ENCODE assay signal across 20 cellular contexts in the genomic region with DNA sequence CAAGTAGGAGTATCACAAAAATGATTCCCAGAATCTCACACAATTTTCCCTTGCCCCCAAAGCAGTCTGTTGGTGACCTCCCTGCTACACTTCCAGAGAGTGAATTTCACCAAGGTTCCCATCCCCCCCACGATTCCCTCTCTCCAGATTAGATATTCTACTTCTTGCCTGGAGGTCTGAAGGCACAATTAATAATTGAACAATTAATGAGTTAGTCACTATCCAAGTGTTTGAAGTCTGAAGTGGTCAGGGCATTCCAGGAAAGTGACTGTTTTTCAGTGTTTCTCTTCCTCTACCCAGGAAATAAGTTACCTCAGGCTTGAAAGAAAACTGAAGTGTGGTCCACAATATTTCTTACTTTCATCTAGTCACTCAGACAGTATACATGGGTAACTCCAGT. TPM values are rescaled to one million over a fixed set of nuclear protein-coding genes. Genes with fewer than 3 reads are reported as not detected.
DNase-seq lines count a peak whose midpoint lies in the region; ATAC-seq, FAIRE-seq and TF ChIP-seq lines count a peak whose summit lies in the region.
"Had no signal": no experiment of that assay in that cellular context is flagged by ENCODE, and none has a peak within 500 bp of the region (broad histone marks: within the 10 kb centered on the region; RNA-seq: fewer than 3 reads in every experiment).

No MANE protein-coding gene starts in this region.

- 0 out of 2 replicates have a peak overlapping the region, but pooled peaks have one; percentile 73 for H3K27ac ChIP-seq in PC-9
- no peak overlapping the region for H3K27ac ChIP-seq in fibroblast of lung (ENCODE audit: insufficient read depth, low read length)
- H3K27ac ChIP-seq in pancreas = peak overlapping the region in 3 of 4 donors; percentile 3 to 83 (median 80)
- no peak overlapping the region for H3K27ac ChIP-seq in suprapubic skin
- H3K27ac ChIP-seq: HL-60 had no signal

- H3K27me3 ChIP-seq in PC-9 (ENCODE audit: insufficient read depth, low read depth) (no peaks in the 10 kb centered on the region), fibroblast of lung (ENCODE audit: control insufficient read depth, insufficient read depth, low read length) (no peaks in the 10 kb centered on the region), pancreas (no peaks in the 10 kb centered on the region), suprapubic skin (no peaks in the 10 kb centered on the region)
- H3K27me3 ChIP-seq: heart left ventricle, Peyer's patch had no signal

- peaks cover 21% of the 10 kb centered on the region; the same call in 1 of the 2 replicates for H3F3A ChIP-seq in PC-9 (ENCODE audit: insufficient read depth, low read depth)

- in situ Hi-C loops in ACHN (cut with HindIII; ENCODE audit: low pct_ligation_motif_present, low pct_unique_long_range_greater_than_20kb, low sequenced_read_pairs) = no loop called here

- ATAC-seq in pancreas = peak in 1 of 4 donors; percentile 11
- no peak for ATAC-seq in GM19467 (IDR thresholded peaks at IDR 0.05; ENCODE audit: unreplicated experiment)
- ATAC-seq in GM18502 (IDR thresholded peaks at IDR 0.05; ENCODE audit: poor library complexity, unreplicated experiment) = no peak

- H4K20me1 ChIP-seq in PC-9 (ENCODE audit: insufficient read depth) (no peaks in the 10 kb centered on the region), fibroblast of lung (ENCODE audit: control insufficient read depth, extremely low read depth, insufficient read depth, low read length) (no peaks in the 10 kb centered on the region)

- POLR2A ChIA-PET in PC-9 (lab: Charles Lee; ENCODE audit: unreplicated experiment) = no interaction called here

- no peak overlapping the region for H3K9ac ChIP-seq in fibroblast of lung (ENCODE audit: insufficient read depth, low read length)

- no peak overlapping the region for H2AFZ ChIP-seq in PC-9
- H2AFZ ChIP-seq in fibroblast of lung (ENCODE audit: low read length) = no peak overlapping the region

- no peak for FAIRE-seq in pancreas (lab: Jason Lieb, UNC)
- FAIRE-seq: endometrium had no signal

- no peak for TF ChIP-seq POLR2A in suprapubic skin (IDR thresholded peaks at IDR 0.05)

- H3K79me2 ChIP-seq in PC-9 (ENCODE audit: low read depth) = no peaks in the 10 kb centered on the region
- no peaks in the 10 kb centered on the region for H3K79me2 ChIP-seq in fibroblast of lung (ENCODE audit: control insufficient read depth, insufficient read depth, low read length)

- intact Hi-C loops in PC-9 (cut with micrococcal nuclease; ENCODE audit: unreplicated experiment) = no loop called here
- intact Hi-C loops in pancreas (cut with DNase I) = no loop called here

- CTCF ChIA-PET in PC-9 (lab: Charles Lee) = no interaction called here

- H3K4me1 ChIP-seq in PC-9 (replicated peaks; ENCODE audit: insufficient read depth) = peaks cover 48% of the 10 kb centered on the region
- H3K4me1 ChIP-seq in fibroblast of lung (ENCODE audit: control insufficient read depth, extremely low read depth, insufficient read depth, low read length) = peaks cover 25% of the 10 kb centered on the region
- peaks cover 25 to 49% (median 45%) of the 10 kb centered on the region in 3 donors for H3K4me1 ChIP-seq in pancreas
- H3K4me1 ChIP-seq in suprapubic skin = peaks cover 23% of the 10 kb centered on the region

- no TSS peak for BruUV-seq in PC-9 (replicated peaks; lab: Mats Ljungman, UMichigan)

- peak; percentile 76 for DNase-seq in ACHN
- DNase-seq in PC-9 = peak in 1 of 2 experiments; percentile 44
- DNase-seq in fibroblast of lung (ENCODE audit: low read depth in 2 of 2) = peak; percentile 21 to 78
- no peak for DNase-seq in pancreas
- no peak for DNase-seq in NOMO-1 treated with dmso at 0.1 percent for 144 hours (lab: John Stamatoyannopoulos, UW; ENCODE audit: unreplicated experiment)
- DNase-seq in suprapubic skin (ENCODE audit: low spot score in 2 of 2) = no peak
- DNase-seq: activated B cell treated with CpG ODN at 0.5 μM for 24 hours; activated CD8-positive, alpha-beta memory T cell treated with anti-CD3 and anti-CD28 coated beads, Interleukin-2, amount 50 U/mL, for 48 hours; activated naive CD4-positive, alpha-beta T cell treated with anti-CD3 and anti-CD28 coated beads for 36 hours; caudate nucleus; heart left ventricle; Kasumi-1; NCI-H187; Peyer's patch; T-helper 1 cell had no signal

- H3K36me3 ChIP-seq in PC-9 (ENCODE audit: low read depth) (no peaks in the 10 kb centered on the region), fibroblast of lung (ENCODE audit: control insufficient read depth, insufficient read depth, low read length) (no peaks in the 10 kb centered on the region), pancreas (no peaks in the 10 kb centered on the region), suprapubic skin (no peaks in the 10 kb centered on the region)
- H3K36me3 ChIP-seq: heart left ventricle, Peyer's patch had no signal

- H3K4me2 ChIP-seq in PC-9 = no peak overlapping the region; the same call in 1 of the 2 replicates
- no peak overlapping the region for H3K4me2 ChIP-seq in fibroblast of lung (ENCODE audit: extremely low read depth, insufficient read depth, low read length)

- no peak for TF ChIP-seq EP300 in suprapubic skin (IDR thresholded peaks at IDR 0.05)

- no peak for TF ChIP-seq CTCF in PC-9 (conservative IDR thresholded peaks at IDR 0.05)
- no peak for TF ChIP-seq CTCF in fibroblast of lung (conservative IDR thresholded peaks at IDR 0.05 in 1 of 2, IDR thresholded peaks at IDR 0.05 in 1 of 2; ENCODE audit: low read depth in 1 of 2, low read length in 2 of 2)
- no peak for TF ChIP-seq CTCF in pancreas (IDR thresholded peaks at IDR 0.05)
- no peak for TF ChIP-seq CTCF in suprapubic skin (IDR thresholded peaks at IDR 0.05)

- 13 to 33% methylated on average over 1 of the region's 1 CpG for WGBS in pancreas, 2 donors
- WGBS in suprapubic skin = 68% methylated on average over 1 of the region's 1 CpG

- H3K4me3 ChIP-seq in PC-9 (no peak overlapping the region), fibroblast of lung (replicated peaks in 1 of 4; ENCODE audit: control extremely low read depth in 1 of 4, insufficient read depth in 1 of 4, low read depth in 3 of 4, low read length in 4 of 4) (no peak overlapping the region), pancreas (no peak overlapping the region), suprapubic skin (no peak overlapping the region)
- H3K4me3 ChIP-seq: heart left ventricle, Peyer's patch had no signal

- H3K9me3 ChIP-seq in PC-9 (ENCODE audit: insufficient read depth, low read depth) = no peaks in the 10 kb centered on the region
- no peaks in the 10 kb centered on the region for H3K9me3 ChIP-seq in fibroblast of lung (ENCODE audit: control insufficient read depth, insufficient read depth, low read depth, low read length)
- no peaks in the 10 kb centered on the region for H3K9me3 ChIP-seq in pancreas
- H3K9me3 ChIP-seq in suprapubic skin = no peaks in the 10 kb centered on the region
- H3K9me3 ChIP-seq: heart left ventricle, Peyer's patch had no signal

- no peaks in the 10 kb centered on the region; the same call in 1 of the 2 replicates for H3K9me2 ChIP-seq in PC-9 (ENCODE audit: insufficient read depth)

RNA-seq across cellular contexts. Expression of gene TM4SF4, which starts 2.5 kb away (rescaled TPM):
- total RNA-seq in PC-9 (2021) (not detected in 2 replicates), fibroblast of lung (0.26 and 1.7 TPM in 2 replicates), pancreas (10 to 100 TPM; 38.2 to 90.1 (median 45.8) TPM), suprapubic skin (under 1 TPM in 1 of 4 donors, not detected in 3; 0.32 TPM)
- polyA plus RNA-seq in fibroblast of lung (0.98 and 1.7 TPM in 2 replicates), pancreas (100 to 1,000 TPM in 1 of 2 donors, 10 to 100 TPM in 1; 18.9 to 411 TPM)
- 0.82 and 1.6 TPM in 2 replicates for polyA plus RNA-seq in fibroblast of lung (2012)
- not detected in 2 replicates for polyA minus RNA-seq in fibroblast of lung (ENCODE audit: low replicate concordance)
- total RNA-seq: activated B cell treated with CpG ODN at 0.5 μM for 24 hours; activated naive CD4-positive, alpha-beta T cell treated with anti-CD3 and anti-CD28 coated beads for 36 hours; heart left ventricle; ureter had no signal
- polyA plus RNA-seq: heart left ventricle had no signal

Comparison
In these comparisons a context has a peak if more than half of its experiments do, and no peak if none do; other contexts are left out.
1. DNase-seq: peak in ACHN (single experiment) and fibroblast of lung (2 of 2); none in pancreas (0 of 6), NOMO-1 treated with dmso at 0.1 percent for 144 hours (single experiment) and suprapubic skin (0 of 2).
2. H3K27ac ChIP-seq: peak in PC-9 (single experiment) and pancreas (3 of 4); none in fibroblast of lung (single experiment) and suprapubic skin (single experiment).
3. RNA of gene TM4SF4, which starts 2.5 kb away (total RNA-seq): 38.2 to 90.1 TPM in pancreas; 0.26 to 1.7 TPM in fibroblast of lung, not detected in PC-9 and 0.32 TPM in suprapubic skin; every median in the first group is over 10 times any median in the second.